ENCODE assay signal across 2 cellular contexts in the genomic region with DNA sequence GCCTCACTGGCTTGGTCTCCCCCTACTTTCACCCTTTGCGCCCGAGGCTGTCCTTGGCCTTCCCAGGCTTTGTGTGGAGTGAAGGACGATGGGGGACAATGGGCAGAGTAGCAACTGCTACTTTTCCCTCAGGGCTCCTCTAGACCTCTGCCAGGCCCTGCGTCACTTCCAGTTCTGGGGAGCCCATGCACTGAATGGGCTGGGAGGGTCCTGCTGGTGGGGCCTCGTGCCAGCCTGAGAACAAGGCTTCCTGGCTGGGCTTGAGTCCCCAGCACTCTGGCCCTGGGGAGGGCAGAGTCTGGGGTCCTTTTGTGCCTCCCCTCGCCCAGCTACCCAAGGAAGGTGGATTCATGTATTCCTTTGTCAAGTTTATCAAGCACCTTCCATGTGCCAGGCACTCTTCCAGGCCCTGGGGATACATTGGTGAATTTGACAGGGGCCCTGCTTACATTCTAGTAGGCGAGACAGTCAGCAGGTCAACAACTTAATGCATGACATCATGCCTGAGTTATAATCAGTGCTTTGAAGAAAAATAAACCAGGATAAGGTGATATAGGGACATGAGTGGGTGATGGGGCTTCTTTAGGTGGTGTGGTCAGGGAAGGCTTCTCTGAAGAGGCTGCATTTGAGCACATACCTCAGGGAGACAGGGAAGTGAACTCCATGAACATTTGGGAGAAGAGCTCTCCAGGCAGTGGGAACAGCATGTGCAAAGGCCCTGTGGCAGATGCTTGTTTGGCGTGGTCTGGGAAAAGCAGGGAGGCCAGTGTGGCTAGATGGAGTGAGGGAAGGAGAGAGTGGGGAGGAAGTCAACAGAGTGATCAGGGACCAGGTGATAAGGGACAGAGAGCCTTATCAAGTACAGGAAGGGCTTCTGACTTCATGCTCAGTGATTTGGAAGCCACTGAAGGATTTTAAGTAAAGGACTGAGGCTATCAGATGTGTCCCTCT.
TF ChIP-seq lines count a peak whose summit lies in the region.

No MANE protein-coding gene starts in this region.

TF ChIP-seq in SK-N-SH, 30 proteins besides CTCF, POLR2A, EP300 and RAD21 (continued from another document):
- TF ChIP-seq, protein P1, sequence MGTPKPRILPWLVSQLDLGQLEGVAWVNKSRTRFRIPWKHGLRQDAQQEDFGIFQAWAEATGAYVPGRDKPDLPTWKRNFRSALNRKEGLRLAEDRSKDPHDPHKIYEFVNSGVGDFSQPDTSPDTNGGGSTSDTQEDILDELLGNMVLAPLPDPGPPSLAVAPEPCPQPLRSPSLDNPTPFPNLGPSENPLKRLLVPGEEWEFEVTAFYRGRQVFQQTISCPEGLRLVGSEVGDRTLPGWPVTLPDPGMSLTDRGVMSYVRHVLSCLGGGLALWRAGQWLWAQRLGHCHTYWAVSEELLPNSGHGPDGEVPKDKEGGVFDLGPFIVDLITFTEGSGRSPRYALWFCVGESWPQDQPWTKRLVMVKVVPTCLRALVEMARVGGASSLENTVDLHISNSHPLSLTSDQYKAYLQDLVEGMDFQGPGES (IDR thresholded peaks at IDR 0.05; ENCODE audit: low read depth, low read length): no peak
- no peak for TF ChIP-seq EZH2phosphoT487 (IDR thresholded peaks at IDR 0.05; ENCODE audit: borderline replicate concordance, low read depth)
- no peak for TF ChIP-seq SIN3A (IDR thresholded peaks at IDR 0.05; ENCODE audit: borderline replicate concordance, low read depth, low read length)
- TF ChIP-seq POLR2AphosphoS5 (IDR thresholded peaks at IDR 0.05; ENCODE audit: low read depth, low read length): no peak
- no peak for TF ChIP-seq YY1 (IDR thresholded peaks at IDR 0.05; ENCODE audit: low read depth)
- no peak for TF ChIP-seq SMC3 (IDR thresholded peaks at IDR 0.05; ENCODE audit: low read depth, low read length)
- no peak for TF ChIP-seq CHD2 (IDR thresholded peaks at IDR 0.05; ENCODE audit: low read length, partially characterized antibody)
- TF ChIP-seq, protein P2, sequence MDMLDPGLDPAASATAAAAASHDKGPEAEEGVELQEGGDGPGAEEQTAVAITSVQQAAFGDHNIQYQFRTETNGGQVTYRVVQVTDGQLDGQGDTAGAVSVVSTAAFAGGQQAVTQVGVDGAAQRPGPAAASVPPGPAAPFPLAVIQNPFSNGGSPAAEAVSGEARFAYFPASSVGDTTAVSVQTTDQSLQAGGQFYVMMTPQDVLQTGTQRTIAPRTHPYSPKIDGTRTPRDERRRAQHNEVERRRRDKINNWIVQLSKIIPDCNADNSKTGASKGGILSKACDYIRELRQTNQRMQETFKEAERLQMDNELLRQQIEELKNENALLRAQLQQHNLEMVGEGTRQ (IDR thresholded peaks at IDR 0.05; ENCODE audit: borderline replicate concordance, low read depth, low read length): no peak
- TF ChIP-seq FOSL2 (IDR thresholded peaks at IDR 0.05; ENCODE audit: borderline replicate concordance, low read depth): no peak
- TF ChIP-seq ELF1 (IDR thresholded peaks at IDR 0.05): no peak
- TF ChIP-seq RCOR1 (IDR thresholded peaks at IDR 0.05; ENCODE audit: low read length): no peak
- TF ChIP-seq, protein P3, sequence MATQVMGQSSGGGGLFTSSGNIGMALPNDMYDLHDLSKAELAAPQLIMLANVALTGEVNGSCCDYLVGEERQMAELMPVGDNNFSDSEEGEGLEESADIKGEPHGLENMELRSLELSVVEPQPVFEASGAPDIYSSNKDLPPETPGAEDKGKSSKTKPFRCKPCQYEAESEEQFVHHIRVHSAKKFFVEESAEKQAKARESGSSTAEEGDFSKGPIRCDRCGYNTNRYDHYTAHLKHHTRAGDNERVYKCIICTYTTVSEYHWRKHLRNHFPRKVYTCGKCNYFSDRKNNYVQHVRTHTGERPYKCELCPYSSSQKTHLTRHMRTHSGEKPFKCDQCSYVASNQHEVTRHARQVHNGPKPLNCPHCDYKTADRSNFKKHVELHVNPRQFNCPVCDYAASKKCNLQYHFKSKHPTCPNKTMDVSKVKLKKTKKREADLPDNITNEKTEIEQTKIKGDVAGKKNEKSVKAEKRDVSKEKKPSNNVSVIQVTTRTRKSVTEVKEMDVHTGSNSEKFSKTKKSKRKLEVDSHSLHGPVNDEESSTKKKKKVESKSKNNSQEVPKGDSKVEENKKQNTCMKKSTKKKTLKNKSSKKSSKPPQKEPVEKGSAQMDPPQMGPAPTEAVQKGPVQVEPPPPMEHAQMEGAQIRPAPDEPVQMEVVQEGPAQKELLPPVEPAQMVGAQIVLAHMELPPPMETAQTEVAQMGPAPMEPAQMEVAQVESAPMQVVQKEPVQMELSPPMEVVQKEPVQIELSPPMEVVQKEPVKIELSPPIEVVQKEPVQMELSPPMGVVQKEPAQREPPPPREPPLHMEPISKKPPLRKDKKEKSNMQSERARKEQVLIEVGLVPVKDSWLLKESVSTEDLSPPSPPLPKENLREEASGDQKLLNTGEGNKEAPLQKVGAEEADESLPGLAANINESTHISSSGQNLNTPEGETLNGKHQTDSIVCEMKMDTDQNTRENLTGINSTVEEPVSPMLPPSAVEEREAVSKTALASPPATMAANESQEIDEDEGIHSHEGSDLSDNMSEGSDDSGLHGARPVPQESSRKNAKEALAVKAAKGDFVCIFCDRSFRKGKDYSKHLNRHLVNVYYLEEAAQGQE (IDR thresholded peaks at IDR 0.05; ENCODE audit: low read depth, low read length): no peak
- TF ChIP-seq, protein P4, sequence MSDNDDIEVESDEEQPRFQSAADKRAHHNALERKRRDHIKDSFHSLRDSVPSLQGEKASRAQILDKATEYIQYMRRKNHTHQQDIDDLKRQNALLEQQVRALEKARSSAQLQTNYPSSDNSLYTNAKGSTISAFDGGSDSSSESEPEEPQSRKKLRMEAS (IDR thresholded peaks at IDR 0.05; ENCODE audit: low read depth): no peak
- no peak for TF ChIP-seq GATA2 (CRISPR knock-in tag; IDR thresholded peaks at IDR 0.05)
- TF ChIP-seq TEAD4 (IDR thresholded peaks at IDR 0.05; ENCODE audit: borderline replicate concordance, insufficient read depth): no peak
- TF ChIP-seq NRF1 (IDR thresholded peaks at IDR 0.05; ENCODE audit: low read depth, low read length): no peak

TF ChIP-seq in SK-N-SH treated with all-trans-retinoic acid at 6 μM for 48 hours, 23 proteins besides CTCF, POLR2A, EP300 and RAD21 (continued from another document):
- TF ChIP-seq, protein P5, sequence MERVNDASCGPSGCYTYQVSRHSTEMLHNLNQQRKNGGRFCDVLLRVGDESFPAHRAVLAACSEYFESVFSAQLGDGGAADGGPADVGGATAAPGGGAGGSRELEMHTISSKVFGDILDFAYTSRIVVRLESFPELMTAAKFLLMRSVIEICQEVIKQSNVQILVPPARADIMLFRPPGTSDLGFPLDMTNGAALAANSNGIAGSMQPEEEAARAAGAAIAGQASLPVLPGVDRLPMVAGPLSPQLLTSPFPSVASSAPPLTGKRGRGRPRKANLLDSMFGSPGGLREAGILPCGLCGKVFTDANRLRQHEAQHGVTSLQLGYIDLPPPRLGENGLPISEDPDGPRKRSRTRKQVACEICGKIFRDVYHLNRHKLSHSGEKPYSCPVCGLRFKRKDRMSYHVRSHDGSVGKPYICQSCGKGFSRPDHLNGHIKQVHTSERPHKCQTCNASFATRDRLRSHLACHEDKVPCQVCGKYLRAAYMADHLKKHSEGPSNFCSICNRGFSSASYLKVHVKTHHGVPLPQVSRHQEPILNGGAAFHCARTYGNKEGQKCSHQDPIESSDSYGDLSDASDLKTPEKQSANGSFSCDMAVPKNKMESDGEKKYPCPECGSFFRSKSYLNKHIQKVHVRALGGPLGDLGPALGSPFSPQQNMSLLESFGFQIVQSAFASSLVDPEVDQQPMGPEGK (CRISPR knock-in tag; IDR thresholded peaks at IDR 0.05; ENCODE audit: borderline replicate concordance): no peak
- TF ChIP-seq ZFP30 (CRISPR knock-in tag; IDR thresholded peaks at IDR 0.05) (no peak), RARB (CRISPR knock-in tag; IDR thresholded peaks at IDR 0.05) (no peak), GLIS3 (CRISPR knock-in tag; IDR thresholded peaks at IDR 0.05) (no peak), BACH2 (CRISPR knock-in tag; IDR thresholded peaks at IDR 0.05; ENCODE audit: borderline replicate concordance) (no peak), ZNF70 (CRISPR knock-in tag; IDR thresholded peaks at IDR 0.05) (no peak), CSDC2 (CRISPR knock-in tag; IDR thresholded peaks at IDR 0.05) (no peak), ZC3H10 (CRISPR knock-in tag; IDR thresholded peaks at IDR 0.05) (no peak)
- TF ChIP-seq, protein P6, sequence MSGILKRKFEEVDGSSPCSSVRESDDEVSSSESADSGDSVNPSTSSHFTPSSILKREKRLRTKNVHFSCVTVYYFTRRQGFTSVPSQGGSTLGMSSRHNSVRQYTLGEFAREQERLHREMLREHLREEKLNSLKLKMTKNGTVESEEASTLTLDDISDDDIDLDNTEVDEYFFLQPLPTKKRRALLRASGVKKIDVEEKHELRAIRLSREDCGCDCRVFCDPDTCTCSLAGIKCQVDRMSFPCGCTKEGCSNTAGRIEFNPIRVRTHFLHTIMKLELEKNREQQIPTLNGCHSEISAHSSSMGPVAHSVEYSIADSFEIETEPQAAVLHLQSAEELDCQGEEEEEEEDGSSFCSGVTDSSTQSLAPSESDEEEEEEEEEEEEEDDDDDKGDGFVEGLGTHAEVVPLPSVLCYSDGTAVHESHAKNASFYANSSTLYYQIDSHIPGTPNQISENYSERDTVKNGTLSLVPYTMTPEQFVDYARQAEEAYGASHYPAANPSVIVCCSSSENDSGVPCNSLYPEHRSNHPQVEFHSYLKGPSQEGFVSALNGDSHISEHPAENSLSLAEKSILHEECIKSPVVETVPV (CRISPR knock-in tag; IDR thresholded peaks at IDR 0.05): no peak
- TF ChIP-seq, protein P7, sequence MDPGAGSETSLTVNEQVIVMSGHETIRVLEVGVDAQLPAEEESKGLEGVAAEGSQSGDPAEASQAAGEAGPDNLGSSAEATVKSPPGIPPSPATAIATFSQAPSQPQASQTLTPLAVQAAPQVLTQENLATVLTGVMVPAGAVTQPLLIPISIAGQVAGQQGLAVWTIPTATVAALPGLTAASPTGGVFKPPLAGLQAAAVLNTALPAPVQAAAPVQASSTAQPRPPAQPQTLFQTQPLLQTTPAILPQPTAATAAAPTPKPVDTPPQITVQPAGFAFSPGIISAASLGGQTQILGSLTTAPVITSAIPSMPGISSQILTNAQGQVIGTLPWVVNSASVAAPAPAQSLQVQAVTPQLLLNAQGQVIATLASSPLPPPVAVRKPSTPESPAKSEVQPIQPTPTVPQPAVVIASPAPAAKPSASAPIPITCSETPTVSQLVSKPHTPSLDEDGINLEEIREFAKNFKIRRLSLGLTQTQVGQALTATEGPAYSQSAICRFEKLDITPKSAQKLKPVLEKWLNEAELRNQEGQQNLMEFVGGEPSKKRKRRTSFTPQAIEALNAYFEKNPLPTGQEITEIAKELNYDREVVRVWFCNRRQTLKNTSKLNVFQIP (CRISPR knock-in tag; IDR thresholded peaks at IDR 0.05; ENCODE audit: borderline replicate concordance, low read depth): no peak
- TF ChIP-seq, protein P8, sequence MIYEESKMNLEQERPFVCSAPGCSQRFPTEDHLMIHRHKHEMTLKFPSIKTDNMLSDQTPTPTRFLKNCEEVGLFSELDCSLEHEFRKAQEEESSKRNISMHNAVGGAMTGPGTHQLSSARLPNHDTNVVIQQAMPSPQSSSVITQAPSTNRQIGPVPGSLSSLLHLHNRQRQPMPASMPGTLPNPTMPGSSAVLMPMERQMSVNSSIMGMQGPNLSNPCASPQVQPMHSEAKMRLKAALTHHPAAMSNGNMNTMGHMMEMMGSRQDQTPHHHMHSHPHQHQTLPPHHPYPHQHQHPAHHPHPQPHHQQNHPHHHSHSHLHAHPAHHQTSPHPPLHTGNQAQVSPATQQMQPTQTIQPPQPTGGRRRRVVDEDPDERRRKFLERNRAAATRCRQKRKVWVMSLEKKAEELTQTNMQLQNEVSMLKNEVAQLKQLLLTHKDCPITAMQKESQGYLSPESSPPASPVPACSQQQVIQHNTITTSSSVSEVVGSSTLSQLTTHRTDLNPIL (CRISPR knock-in tag; IDR thresholded peaks at IDR 0.05; ENCODE audit: low read depth): no peak
